ENCODE assay signal across 9 cellular contexts in genomic region chr12:48977290-48978281, GRCh38. TPM values are rescaled to one million over a fixed set of nuclear protein-coding genes. Genes with fewer than 3 reads are reported as not detected.
DNase-seq lines count a peak whose midpoint lies in the region; ATAC-seq lines count a peak whose summit lies in the region.
"Had no signal": no experiment of that assay in that cellular context is flagged by ENCODE, and none has a peak within 500 bp of the region (broad histone marks: within the 10 kb centered on the region; RNA-seq: fewer than 3 reads in every experiment).

No MANE protein-coding gene starts in this region.

- POLR2A ChIA-PET in activated CD4-positive, alpha-beta T cell treated with anti-CD3 and anti-CD28 coated beads, Interleukin-2, amount 10 ng/mL, durations not matched to agents 7 days and 5 days (lab: Charles Lee) = no interaction called here

- H3K27ac ChIP-seq in Karpas-422 (ENCODE audit: low read length) (no peak overlapping the region), stomach smooth muscle (ENCODE audit: low read length) (no peak overlapping the region)

- H3K27ac Mint-ChIP-seq in activated CD4-positive, alpha-beta T cell treated with anti-CD3 and anti-CD28 coated beads, Interleukin-2, amount 10 ng/mL, durations not matched to agents 7 days and 5 days = no peak overlapping the region
- H3K27ac Mint-ChIP-seq in natural killer cell treated with Interleukin-12 subunit alpha and Interleukin-12 subunit beta and Interleukin-15 and Interleukin-18, amount 100 ng/mL, for 72 hours = peak overlapping the region in 1 of 2 donors; percentile 54

- no peaks in the 10 kb centered on the region for H3K36me3 Mint-ChIP-seq in activated CD4-positive, alpha-beta T cell treated with anti-CD3 and anti-CD28 coated beads, Interleukin-2, amount 10 ng/mL, durations not matched to agents 7 days and 5 days (ENCODE audit: low read depth)
- no peaks in the 10 kb centered on the region for H3K36me3 Mint-ChIP-seq in natural killer cell treated with Interleukin-12 subunit alpha and Interleukin-12 subunit beta and Interleukin-15 and Interleukin-18, amount 100 ng/mL, for 72 hours

- H3K4me3 ChIP-seq in Karpas-422 (ENCODE audit: low read length) = no peak overlapping the region
- peak overlapping the region; percentile 12 to 69 for H3K4me3 ChIP-seq in stomach smooth muscle (ENCODE audit: low read length in 2 of 2)
- H3K4me3 ChIP-seq: HAP-1 had no signal

- in situ Hi-C loops in ACHN (cut with HindIII; ENCODE audit: low pct_ligation_motif_present, low pct_unique_long_range_greater_than_20kb, low sequenced_read_pairs) = no loop called here

- ATAC-seq in GM18511 (IDR thresholded peaks at IDR 0.05; ENCODE audit: unreplicated experiment) = peak; percentile 57
- ATAC-seq in natural killer cell treated with Interleukin-12 subunit alpha and Interleukin-12 subunit beta and Interleukin-15 and Interleukin-18, amount 100 ng/mL, for 72 hours = peak; percentile 79 to 82
- ATAC-seq in GM21381 (IDR thresholded peaks at IDR 0.05; ENCODE audit: unreplicated experiment) = no peak

- H2AFZ ChIP-seq in Karpas-422 (ENCODE audit: low read length) = no peak overlapping the region

- H3K36me3 ChIP-seq in Karpas-422 (ENCODE audit: insufficient read depth, low read length) (no peaks in the 10 kb centered on the region), stomach smooth muscle (ENCODE audit: control insufficient read depth in 2 of 2, insufficient read depth in 2 of 2, low read length in 2 of 2) (no peaks in the 10 kb centered on the region)
- H3K36me3 ChIP-seq: HAP-1 had no signal

- no peaks in the 10 kb centered on the region for H3K9me2 ChIP-seq in Karpas-422 (replicated peaks; ENCODE audit: insufficient read depth, low read length)

- no peaks in the 10 kb centered on the region for H3K79me2 ChIP-seq in Karpas-422 (ENCODE audit: low read length)

- peak overlapping the region; percentile 22 for H3K4me3 Mint-ChIP-seq in activated CD4-positive, alpha-beta T cell treated with anti-CD3 and anti-CD28 coated beads, Interleukin-2, amount 10 ng/mL, durations not matched to agents 7 days and 5 days
- peak overlapping the region; percentile 66 for H3K4me3 Mint-ChIP-seq in natural killer cell treated with Interleukin-12 subunit alpha and Interleukin-12 subunit beta and Interleukin-15 and Interleukin-18, amount 100 ng/mL, for 72 hours

- H3K27me3 ChIP-seq in Karpas-422 (ENCODE audit: low read length) = no peaks in the 10 kb centered on the region
- peaks cover 74 to 86% of the 10 kb centered on the region in 2 donors for H3K27me3 ChIP-seq in stomach smooth muscle (ENCODE audit: control insufficient read depth in 1 of 2, insufficient read depth in 2 of 2, low read length in 2 of 2)

- H3K4me1 ChIP-seq in Karpas-422 (ENCODE audit: low read length) (peaks cover 10% of the 10 kb centered on the region), stomach smooth muscle (ENCODE audit: control insufficient read depth, insufficient read depth, low read length) (peaks cover 41% of the 10 kb centered on the region)
- H3K4me1 ChIP-seq: HAP-1 had no signal

- peaks cover 52% of the 10 kb centered on the region for H3K4me1 Mint-ChIP-seq in activated CD4-positive, alpha-beta T cell treated with anti-CD3 and anti-CD28 coated beads, Interleukin-2, amount 10 ng/mL, durations not matched to agents 7 days and 5 days
- H3K4me1 Mint-ChIP-seq in natural killer cell treated with Interleukin-12 subunit alpha and Interleukin-12 subunit beta and Interleukin-15 and Interleukin-18, amount 100 ng/mL, for 72 hours (ENCODE audit: low read depth in 2 of 2) = peaks cover 48 to 54% of the 10 kb centered on the region in 2 donors

- H3K9ac ChIP-seq in Karpas-422 (ENCODE audit: low read length) (0 out of 2 replicates have a peak overlapping the region, but pooled peaks have one; percentile 31), stomach smooth muscle (ENCODE audit: low read length in 2 of 2) (no peak overlapping the region)

- peaks cover 92% of the 10 kb centered on the region for H3K27me3 Mint-ChIP-seq in activated CD4-positive, alpha-beta T cell treated with anti-CD3 and anti-CD28 coated beads, Interleukin-2, amount 10 ng/mL, durations not matched to agents 7 days and 5 days
- H3K27me3 Mint-ChIP-seq in natural killer cell treated with Interleukin-12 subunit alpha and Interleukin-12 subunit beta and Interleukin-15 and Interleukin-18, amount 100 ng/mL, for 72 hours = peaks cover 33 to 46% of the 10 kb centered on the region in 2 donors

- no peaks in the 10 kb centered on the region for H3K9me3 ChIP-seq in Karpas-422 (ENCODE audit: low read length)
- H3K9me3 ChIP-seq in stomach smooth muscle (ENCODE audit: control insufficient read depth in 2 of 2, low read length in 2 of 2) = no peaks in the 10 kb centered on the region
- H3K9me3 ChIP-seq: HAP-1 had no signal

- H3K9me3 Mint-ChIP-seq in activated CD4-positive, alpha-beta T cell treated with anti-CD3 and anti-CD28 coated beads, Interleukin-2, amount 10 ng/mL, durations not matched to agents 7 days and 5 days = no peaks in the 10 kb centered on the region
- H3K9me3 Mint-ChIP-seq in natural killer cell treated with Interleukin-12 subunit alpha and Interleukin-12 subunit beta and Interleukin-15 and Interleukin-18, amount 100 ng/mL, for 72 hours = no peaks in the 10 kb centered on the region

- no peaks in the 10 kb centered on the region for H4K20me1 ChIP-seq in Karpas-422 (ENCODE audit: insufficient read depth, low read depth, low read length)

- no peak overlapping the region for H3K4me2 ChIP-seq in Karpas-422 (ENCODE audit: low read depth, low read length, poor library complexity, severe bottlenecking)

- CTCF ChIA-PET in activated CD4-positive, alpha-beta T cell treated with anti-CD3 and anti-CD28 coated beads, Interleukin-2, amount 10 ng/mL, durations not matched to agents 7 days and 5 days (lab: Charles Lee) = interaction anchor here (0.6 to 10.1 kb wide), 25 partner anchors 8 to 125 kb away, joined by 3 to 110 read pairs (median 5); partner anchors contain the start of genes ARF3, DDN, DDX23 and RHEBL1

- peak; percentile 72 for DNase-seq in ACHN
- peak; percentile 90 for DNase-seq in Karpas-422
- DNase-seq in activated CD4-positive, alpha-beta T cell treated with anti-CD3 and anti-CD28 coated beads, Interleukin-2, amount 10 ng/mL, durations not matched to agents 7 days and 5 days = peak; percentile 74
- peak; percentile 73 for DNase-seq in dermis blood vessel endothelial cell
- DNase-seq in natural killer cell treated with Interleukin-12 subunit alpha and Interleukin-12 subunit beta and Interleukin-15 and Interleukin-18, amount 100 ng/mL, for 72 hours (ENCODE audit: low spot score) = peak; percentile 86

RNA-seq across cellular contexts. Expression of gene WNT1, which starts 0.5 kb away (rescaled TPM):
- not detected in 2 replicates for total RNA-seq in Karpas-422 (2014; rRNA removed; shearing (Covaris generic); ENCODE audit: low replicate concordance)
- total RNA-seq in activated CD4-positive, alpha-beta T cell treated with anti-CD3 and anti-CD28 coated beads, Interleukin-2, amount 10 ng/mL, durations not matched to agents 7 days and 5 days = under 1 TPM; 0.17 to 0.29 TPM
- not detected in 2 replicates for total RNA-seq in dermis blood vessel endothelial cell
- not detected for total RNA-seq in natural killer cell treated with Interleukin-12 subunit alpha and Interleukin-12 subunit beta and Interleukin-15 and Interleukin-18, amount 100 ng/mL, for 72 hours

RNA-seq across cellular contexts. Expression of gene WNT10B, which starts 6.1 kb away (rescaled TPM):
- 0.61 and 1.0 TPM in 2 replicates for total RNA-seq in Karpas-422 (2014; rRNA removed; shearing (Covaris generic); ENCODE audit: low replicate concordance)
- under 1 TPM; 0.52 to 0.99 TPM for total RNA-seq in activated CD4-positive, alpha-beta T cell treated with anti-CD3 and anti-CD28 coated beads, Interleukin-2, amount 10 ng/mL, durations not matched to agents 7 days and 5 days
- total RNA-seq in dermis blood vessel endothelial cell = 0.05 TPM in 1 of 2 replicates, not detected in the other
- total RNA-seq in natural killer cell treated with Interleukin-12 subunit alpha and Interleukin-12 subunit beta and Interleukin-15 and Interleukin-18, amount 100 ng/mL, for 72 hours = under 1 TPM in 1 of 2 donors, not detected in 1; 0.50 TPM

RNA-seq across cellular contexts. Expression of gene ARF3, which starts 20.3 kb away (rescaled TPM):
- 51.7 and 57.5 TPM in 2 replicates for total RNA-seq in Karpas-422 (2014; rRNA removed; shearing (Covaris generic); ENCODE audit: low replicate concordance)
- 100 to 1,000 TPM in 1 of 2 experiments, 10 to 100 TPM in 1; 89.6 to 114 TPM for total RNA-seq in activated CD4-positive, alpha-beta T cell treated with anti-CD3 and anti-CD28 coated beads, Interleukin-2, amount 10 ng/mL, durations not matched to agents 7 days and 5 days
- 46.1 and 61.5 TPM in 2 replicates for total RNA-seq in dermis blood vessel endothelial cell
- total RNA-seq in natural killer cell treated with Interleukin-12 subunit alpha and Interleukin-12 subunit beta and Interleukin-15 and Interleukin-18, amount 100 ng/mL, for 72 hours = 100 to 1,000 TPM; 125 to 156 TPM

RNA-seq across cellular contexts. Expression of gene DDN, which starts 21.6 kb away (rescaled TPM):
- total RNA-seq in Karpas-422 (2014; rRNA removed; shearing (Covaris generic); ENCODE audit: low replicate concordance) = 9.6 and 20.2 TPM in 2 replicates
- total RNA-seq in activated CD4-positive, alpha-beta T cell treated with anti-CD3 and anti-CD28 coated beads, Interleukin-2, amount 10 ng/mL, durations not matched to agents 7 days and 5 days = under 1 TPM; 0.10 to 0.17 TPM
- under 0.01 and 0.19 TPM in 2 replicates for total RNA-seq in dermis blood vessel endothelial cell
- 1 to 10 TPM in 1 of 2 donors, under 1 TPM in 1; 0.48 to 1.1 TPM for total RNA-seq in natural killer cell treated with Interleukin-12 subunit alpha and Interleukin-12 subunit beta and Interleukin-15 and Interleukin-18, amount 100 ng/mL, for 72 hours

RNA-seq across cellular contexts. Expression of gene PRKAG1, which starts 41.0 kb away (rescaled TPM):
- 35.1 and 47.5 TPM in 2 replicates for total RNA-seq in Karpas-422 (2014; rRNA removed; shearing (Covaris generic); ENCODE audit: low replicate concordance)
- 10 to 100 TPM; 62.5 to 65.5 TPM for total RNA-seq in activated CD4-positive, alpha-beta T cell treated with anti-CD3 and anti-CD28 coated beads, Interleukin-2, amount 10 ng/mL, durations not matched to agents 7 days and 5 days
- 40.3 and 48.2 TPM in 2 replicates for total RNA-seq in dermis blood vessel endothelial cell
- total RNA-seq in natural killer cell treated with Interleukin-12 subunit alpha and Interleukin-12 subunit beta and Interleukin-15 and Interleukin-18, amount 100 ng/mL, for 72 hours = 10 to 100 TPM; 63.4 to 70.3 TPM
